27 cellular contexts compared by ENCODE assay signal in genomic region chr6:118993803-118994231, GRCh38.
"Had no signal": no experiment of that assay in that cellular context is flagged by ENCODE, and none has a peak within 500 bp of the region (broad histone marks: within the 10 kb centered on the region; RNA-seq: fewer than 3 reads in every experiment).

No MANE protein-coding gene starts in this region.

- H3K27ac Mint-ChIP-seq: activated CD8-positive, alpha-beta T cell treated with anti-CD3 and anti-CD28 coated beads, Interleukin-2, amount 10 ng/mL, durations not matched to agents 7 days and 5 days; activated naive CD8-positive, alpha-beta T cell; activated T-cell treated with anti-CD3 and anti-CD28 coated beads, Interleukin-2, amount 50 U/mL, for 72 hours; natural killer cell treated with Interleukin-12 subunit alpha and Interleukin-12 subunit beta and Interleukin-15 and Interleukin-18, amount 100 ng/mL, for 72 hours; stimulated activated memory B cell treated with anti-CD40 and anti-IgM and Interleukin-4, amounts not matched to agents 10 μg/mL and 1 μg/mL and 100 μg/mL, for 72 hours; stimulated activated naive CD8-positive, alpha-beta T cell treated with anti-CD3 and anti-CD28 coated beads, Interleukin-15, amount 100 ng/mL, for 72 hours had no signal

- H3K9me3 ChIP-seq: body of pancreas, gastrocnemius medialis, mucosa of descending colon, upper lobe of left lung, vagina had no signal

- DNase-seq: activated CD8-positive, alpha-beta T cell treated with anti-CD3 and anti-CD28 coated beads, Interleukin-2, amount 10 ng/mL, durations not matched to agents 7 days and 5 days; activated naive CD4-positive, alpha-beta T cell treated with Interleukin-2 at 50 U/mL for 16 hours; activated T-cell treated with anti-CD3 and anti-CD28 coated beads for 4 hours; activated T-cell treated with anti-CD3 and anti-CD28 coated beads, Interleukin-2, amount 50 U/mL, for 72 hours; anterior cingulate cortex; body of pancreas; dermis blood vessel endothelial cell; effector CD4-positive, alpha-beta T cell; gastrocnemius medialis; glutamatergic neuron; hippocampal formation; mucosa of descending colon; posterior cingulate gyrus; stimulated activated CD4-positive, alpha-beta T cell treated with anti-CD3 and anti-CD28 coated beads, Interleukin-4, amount 100 ng/mL, for 24 hours; stimulated activated CD8-positive, alpha-beta memory T cell treated with anti-CD3 and anti-CD28 coated beads, Interleukin-4, amount 100 ng/mL, for 48 hours; stimulated activated naive CD8-positive, alpha-beta T cell treated with anti-CD3 and anti-CD28 coated beads, Interleukin-15, amount 100 ng/mL, for 72 hours; substantia nigra; upper lobe of left lung had no signal

- H3K4me1 Mint-ChIP-seq: stimulated activated memory B cell treated with anti-CD40 and anti-IgM and Interleukin-4, amounts not matched to agents 10 μg/mL and 1 μg/mL and 100 μg/mL, for 72 hours; stimulated activated naive CD8-positive, alpha-beta T cell treated with anti-CD3 and anti-CD28 coated beads, Interleukin-15, amount 100 ng/mL, for 72 hours had no signal

- H3K9me3 Mint-ChIP-seq: activated T-cell treated with anti-CD3 and anti-CD28 coated beads, Interleukin-2, amount 50 U/mL, for 72 hours; natural killer cell treated with Interleukin-12 subunit alpha and Interleukin-12 subunit beta and Interleukin-15 and Interleukin-18, amount 100 ng/mL, for 72 hours; stimulated activated memory B cell treated with anti-CD40 and anti-IgM and Interleukin-4, amounts not matched to agents 10 μg/mL and 1 μg/mL and 100 μg/mL, for 72 hours; stimulated activated naive CD8-positive, alpha-beta T cell treated with anti-CD3 and anti-CD28 coated beads, Interleukin-15, amount 100 ng/mL, for 72 hours had no signal

- H3K4me3 ChIP-seq: body of pancreas, gastrocnemius medialis, lung, mucosa of descending colon, skin epidermis, upper lobe of left lung, vagina had no signal

- ATAC-seq: activated CD8-positive, alpha-beta T cell treated with anti-CD3 and anti-CD28 coated beads, Interleukin-2, amount 10 ng/mL, durations not matched to agents 7 days and 5 days; activated T-cell treated with anti-CD3 and anti-CD28 coated beads, Interleukin-2, amount 50 U/mL, for 72 hours; body of pancreas; gastrocnemius medialis; mucosa of descending colon; natural killer cell treated with Interleukin-12 subunit alpha and Interleukin-12 subunit beta and Interleukin-15 and Interleukin-18, amount 100 ng/mL, for 72 hours; sciatic nerve; stimulated activated memory B cell treated with anti-CD40 and anti-IgM and Interleukin-4, amounts not matched to agents 10 μg/mL and 1 μg/mL and 100 μg/mL, for 72 hours; stimulated activated naive CD8-positive, alpha-beta T cell treated with anti-CD3 and anti-CD28 coated beads, Interleukin-15, amount 100 ng/mL, for 72 hours had no signal

- H3K27me3 Mint-ChIP-seq: activated naive CD8-positive, alpha-beta T cell; stimulated activated memory B cell treated with anti-CD40 and anti-IgM and Interleukin-4, amounts not matched to agents 10 μg/mL and 1 μg/mL and 100 μg/mL, for 72 hours; stimulated activated naive CD8-positive, alpha-beta T cell treated with anti-CD3 and anti-CD28 coated beads, Interleukin-15, amount 100 ng/mL, for 72 hours had no signal

- H3K36me3 Mint-ChIP-seq: natural killer cell treated with Interleukin-12 subunit alpha and Interleukin-12 subunit beta and Interleukin-15 and Interleukin-18, amount 100 ng/mL, for 72 hours; stimulated activated memory B cell treated with anti-CD40 and anti-IgM and Interleukin-4, amounts not matched to agents 10 μg/mL and 1 μg/mL and 100 μg/mL, for 72 hours had no signal

- H3K27me3 ChIP-seq: body of pancreas, gastrocnemius medialis, upper lobe of left lung, vagina had no signal

- H3K36me3 ChIP-seq: gastrocnemius medialis, upper lobe of left lung, vagina had no signal

- H3K4me3 Mint-ChIP-seq: activated CD8-positive, alpha-beta T cell treated with anti-CD3 and anti-CD28 coated beads, Interleukin-2, amount 10 ng/mL, durations not matched to agents 7 days and 5 days; activated naive CD8-positive, alpha-beta T cell; activated T-cell treated with anti-CD3 and anti-CD28 coated beads, Interleukin-2, amount 50 U/mL, for 72 hours; natural killer cell treated with Interleukin-12 subunit alpha and Interleukin-12 subunit beta and Interleukin-15 and Interleukin-18, amount 100 ng/mL, for 72 hours; stimulated activated memory B cell treated with anti-CD40 and anti-IgM and Interleukin-4, amounts not matched to agents 10 μg/mL and 1 μg/mL and 100 μg/mL, for 72 hours; stimulated activated naive CD8-positive, alpha-beta T cell treated with anti-CD3 and anti-CD28 coated beads, Interleukin-15, amount 100 ng/mL, for 72 hours had no signal

- H3K27ac ChIP-seq: body of pancreas, epithelial cell of prostate, gastrocnemius medialis, skin epidermis, upper lobe of left lung, vagina, VCaP had no signal

- H3K4me1 ChIP-seq: gastrocnemius medialis, upper lobe of left lung, vagina had no signal
